11 cellular contexts compared by ENCODE assay signal in genomic region chr22:37697540-37697835, GRCh38. TPM values are rescaled to one million over a fixed set of nuclear protein-coding genes. Genes with fewer than 3 reads are reported as not detected.
DNase-seq lines count a peak whose midpoint lies in the region; ATAC-seq and TF ChIP-seq lines count a peak whose summit lies in the region.
"Had no signal": no experiment of that assay in that cellular context is flagged by ENCODE, and none has a peak within 500 bp of the region (broad histone marks: within the 10 kb centered on the region; RNA-seq: fewer than 3 reads in every experiment).

No MANE protein-coding gene starts in this region.

- CTCF ChIA-PET in WTC11 (lab: Charles Lee) = interaction anchor here (0.5 to 4.2 kb wide), 19 partner anchors 12 to 225 kb away, joined by 3 to 29 read pairs (median 4); partner anchors contain the start of genes GGA1 and NOL12

- H3K36me3 ChIP-seq in BE2C = peaks cover 14% of the 10 kb centered on the region
- peaks cover 0 to 23% (median 17%) of the 10 kb centered on the region in 4 donors for H3K36me3 ChIP-seq in upper lobe of left lung

- no peak overlapping the region for H3K27ac ChIP-seq in upper lobe of left lung

- peaks cover 32% of the 10 kb centered on the region for H3K36me3 Mint-ChIP-seq in WTC11
- H3K36me3 Mint-ChIP-seq in mesothelial cell of epicardium = peaks cover 10% of the 10 kb centered on the region

- WGBS in lower leg skin, 2 donors = 44 to 61% methylated on average over 3 of the region's 3 CpGs
- WGBS in upper lobe of left lung, 2 donors = 53 to 60% methylated on average over 2 to 3 of the region's 3 CpGs

- no peak for TF ChIP-seq CTCF in BE2C (IDR thresholded peaks at IDR 0.05; ENCODE audit: low read depth, low read length)
- TF ChIP-seq CTCF in WTC11 (IDR thresholded peaks at IDR 0.05) = no peak
- no peak for TF ChIP-seq CTCF in mesothelial cell of epicardium (IDR thresholded peaks at IDR 0.05; ENCODE audit: unreplicated experiment)
- no peak for TF ChIP-seq CTCF in lower leg skin (IDR thresholded peaks at IDR 0.05)
- TF ChIP-seq CTCF in upper lobe of left lung (IDR thresholded peaks at IDR 0.05) = no peak

- POLR2A ChIA-PET in WTC11 (lab: Charles Lee) = interaction anchor here (0.6 to 1.7 kb wide), 4 partner anchors 32 to 123 kb away, joined by 3 to 6 read pairs (median 4); partner anchors contain the start of gene GGA1

- H3K27me3 Mint-ChIP-seq in WTC11 (ENCODE audit: low read depth) (no peaks in the 10 kb centered on the region), mesothelial cell of epicardium (ENCODE audit: low read depth) (no peaks in the 10 kb centered on the region)
- H3K27me3 Mint-ChIP-seq: activated CD4-positive, alpha-beta T cell treated with anti-CD3 and anti-CD28 coated beads for 36 hours; naive B cell had no signal

- intact Hi-C loops in lower leg skin (cut with DNase I; ENCODE audit: low total_unique reads) = no loop called here

- no peak overlapping the region for H3K27ac Mint-ChIP-seq in WTC11
- no peak overlapping the region for H3K27ac Mint-ChIP-seq in mesothelial cell of epicardium

- TF ChIP-seq POLR2A in lower leg skin (IDR thresholded peaks at IDR 0.05) (no peak), upper lobe of left lung (IDR thresholded peaks at IDR 0.05) (no peak)

- H3K4me3 Mint-ChIP-seq in WTC11 (peak overlapping the region; percentile 96), mesothelial cell of epicardium (peak overlapping the region; percentile 79)

- no peak for TF ChIP-seq EP300 in upper lobe of left lung (IDR thresholded peaks at IDR 0.05)

- DNase-seq in BE2C (no peak), WTC11 (ENCODE audit: low spot score) (peak; percentile 49), mesothelial cell of epicardium (ENCODE audit: low spot score in 2 of 2, unreplicated experiment in 2 of 2) (no peak), lower leg skin (ENCODE audit: low spot score in 2 of 2) (no peak), upper lobe of left lung (no peak)
- DNase-seq: activated CD4-positive, alpha-beta T cell treated with anti-CD3 and anti-CD28 coated beads for 36 hours; EL; MG63; naive B cell had no signal

- H3K27me3 ChIP-seq in BE2C = no peaks in the 10 kb centered on the region
- no peaks in the 10 kb centered on the region for H3K27me3 ChIP-seq in upper lobe of left lung
- H3K27me3 ChIP-seq: MG63, tibial nerve had no signal

- H3K4me1 Mint-ChIP-seq in WTC11 = peaks cover 11% of the 10 kb centered on the region
- H3K4me1 Mint-ChIP-seq in mesothelial cell of epicardium = peaks cover 14% of the 10 kb centered on the region

- H3K4me3 ChIP-seq in BE2C (ENCODE audit: low read depth, low read length) (peak overlapping the region; percentile 71), lower leg skin (ENCODE audit: low read depth, poor library complexity, severe bottlenecking) (no peak overlapping the region), upper lobe of left lung (no peak overlapping the region)
- H3K4me3 ChIP-seq: tibial nerve had no signal

- H3K4me1 ChIP-seq in BE2C (peaks cover 10% of the 10 kb centered on the region), upper lobe of left lung (peaks cover 7 to 27% (median 17%) of the 10 kb centered on the region in 4 donors)

- no peaks in the 10 kb centered on the region for H3K9me3 ChIP-seq in BE2C
- no peaks in the 10 kb centered on the region for H3K9me3 ChIP-seq in upper lobe of left lung
- H3K9me3 ChIP-seq: MG63, tibial nerve had no signal

- H3K9me3 Mint-ChIP-seq in WTC11 (no peaks in the 10 kb centered on the region), mesothelial cell of epicardium (no peaks in the 10 kb centered on the region)
- H3K9me3 Mint-ChIP-seq: naive B cell had no signal

- ATAC-seq in WTC11 (peak; percentile 1; the same call in 1 of the 2 replicates), HG02763 (IDR thresholded peaks at IDR 0.05; ENCODE audit: unreplicated experiment) (no peak), upper lobe of left lung (ENCODE audit: low FRiP score in 2 of 2) (no peak)

TF ChIP-seq in WTC11, 78 proteins besides CTCF, POLR2A, EP300 and RAD21 (continues in another document):
- TF ChIP-seq KAT7 (CRISPR knock-in tag; IDR thresholded peaks at IDR 0.05; ENCODE audit: borderline replicate concordance) (no peak), FOXK1 (CRISPR knock-in tag; IDR thresholded peaks at IDR 0.05) (no peak), ZNF423 (CRISPR knock-in tag; IDR thresholded peaks at IDR 0.05) (peak; percentile 4; the same call in 1 of the 2 replicates), GTF2I (CRISPR knock-in tag; conservative IDR thresholded peaks at IDR 0.05) (no peak), ESRRA (CRISPR knock-in tag; IDR thresholded peaks at IDR 0.05; ENCODE audit: borderline replicate concordance) (no peak), CREB1 (CRISPR knock-in tag; IDR thresholded peaks at IDR 0.05) (no peak), PRDM15 (CRISPR knock-in tag; IDR thresholded peaks at IDR 0.05) (no peak), ATF1 (CRISPR knock-in tag; IDR thresholded peaks at IDR 0.05) (no peak), ZNF671 (CRISPR knock-in tag; IDR thresholded peaks at IDR 0.05) (no peak), MYBL2 (CRISPR knock-in tag; IDR thresholded peaks at IDR 0.05) (no peak), TEAD4 (CRISPR knock-in tag; IDR thresholded peaks at IDR 0.05) (no peak), FOXJ3 (CRISPR knock-in tag; IDR thresholded peaks at IDR 0.05; ENCODE audit: borderline replicate concordance) (no peak), GABPB1 (CRISPR knock-in tag; IDR thresholded peaks at IDR 0.05) (no peak)
- TF ChIP-seq, protein P1, sequence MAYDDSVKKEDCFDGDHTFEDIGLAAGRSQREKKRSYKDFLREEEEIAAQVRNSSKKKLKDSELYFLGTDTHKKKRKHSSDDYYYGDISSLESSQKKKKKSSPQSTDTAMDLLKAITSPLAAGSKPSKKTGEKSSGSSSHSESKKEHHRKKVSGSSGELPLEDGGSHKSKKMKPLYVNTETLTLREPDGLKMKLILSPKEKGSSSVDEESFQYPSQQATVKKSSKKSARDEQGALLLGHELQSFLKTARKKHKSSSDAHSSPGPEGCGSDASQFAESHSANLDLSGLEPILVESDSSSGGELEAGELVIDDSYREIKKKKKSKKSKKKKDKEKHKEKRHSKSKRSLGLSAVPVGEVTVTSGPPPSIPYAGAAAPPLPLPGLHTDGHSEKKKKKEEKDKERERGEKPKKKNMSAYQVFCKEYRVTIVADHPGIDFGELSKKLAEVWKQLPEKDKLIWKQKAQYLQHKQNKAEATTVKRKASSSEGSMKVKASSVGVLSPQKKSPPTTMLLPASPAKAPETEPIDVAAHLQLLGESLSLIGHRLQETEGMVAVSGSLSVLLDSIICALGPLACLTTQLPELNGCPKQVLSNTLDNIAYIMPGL (CRISPR knock-in tag; IDR thresholded peaks at IDR 0.05) = 0 out of 2 replicates have a peak, but pooled peaks have one; percentile 44

RNA-seq across cellular contexts. Expression of gene TRIOBP, which starts 0.6 kb away (rescaled TPM):
- polyA plus RNA-seq in BE2C (2012; ENCODE audit: insufficient read depth, insufficient read length, low read depth) = 25.0 TPM
- 54.0 to 58.9 TPM (median 56.8 TPM) in 3 replicates for total RNA-seq in WTC11 (2021)
- total RNA-seq in mesothelial cell of epicardium = 69.2 to 76.1 TPM (median 71.4 TPM) in 3 replicates
- total RNA-seq in lower leg skin = 10 to 100 TPM; 45.3 to 86.4 (median 65.1) TPM
- 100 to 1,000 TPM in 4 of 6 donors, 10 to 100 TPM in 2; 76.5 to 151 (median 113) TPM for total RNA-seq in upper lobe of left lung

RNA-seq across cellular contexts. Expression of gene NOL12, which starts 11.3 kb away (rescaled TPM):
- polyA plus RNA-seq in BE2C (2012; ENCODE audit: insufficient read depth, insufficient read length, low read depth) = 47.3 TPM
- total RNA-seq in WTC11 (2021) (20.3 to 24.9 TPM (median 22.0 TPM) in 3 replicates), mesothelial cell of epicardium (23.9 to 25.2 TPM (median 24.8 TPM) in 3 replicates), lower leg skin (10 to 100 TPM; 24.3 to 72.3 (median 36.1) TPM), upper lobe of left lung (10 to 100 TPM; 23.5 to 89.1 (median 26.7) TPM)

RNA-seq across cellular contexts. Expression of gene LGALS1, which starts 22.1 kb away (rescaled TPM):
- polyA plus RNA-seq in BE2C (2012; ENCODE audit: insufficient read depth, insufficient read length, low read depth) = 282 TPM
- total RNA-seq in WTC11 (2021) (17.3 to 23.5 TPM (median 19.2 TPM) in 3 replicates), mesothelial cell of epicardium (238 to 262 TPM (median 242 TPM) in 3 replicates), lower leg skin (100 to 1,000 TPM; 110 to 347 (median 232) TPM), upper lobe of left lung (100 to 1,000 TPM; 125 to 750 (median 400) TPM)

RNA-seq across cellular contexts. Expression of gene PDXP, which starts 39.0 kb away (rescaled TPM):
- polyA plus RNA-seq in BE2C (2012; ENCODE audit: insufficient read depth, insufficient read length, low read depth) = 229 TPM
- total RNA-seq in WTC11 (2021) (36.1 to 42.5 TPM (median 42.3 TPM) in 3 replicates), mesothelial cell of epicardium (15.6 to 16.5 TPM (median 16.1 TPM) in 3 replicates), lower leg skin (1 to 10 TPM; 1.8 to 4.6 (median 3.2) TPM), upper lobe of left lung (10 to 100 TPM in 1 of 6 donors, 1 to 10 TPM in 5; 2.1 to 11.1 (median 8.7) TPM)

RNA-seq across cellular contexts. Expression of gene SH3BP1, which starts 58.0 kb away (rescaled TPM):
- polyA plus RNA-seq in BE2C (2012; ENCODE audit: insufficient read depth, insufficient read length, low read depth) = 28.4 TPM
- 35.4 to 39.4 TPM (median 36.6 TPM) in 3 replicates for total RNA-seq in WTC11 (2021)
- total RNA-seq in mesothelial cell of epicardium = 30.0 to 33.0 TPM (median 31.9 TPM) in 3 replicates
- total RNA-seq in lower leg skin = 10 to 100 TPM; 29.1 to 83.3 (median 60.3) TPM
- 10 to 100 TPM; 11.4 to 58.7 (median 31.1) TPM for total RNA-seq in upper lobe of left lung
